In genomic region chr4:186596346-186596745, GRCh38 we compare ENCODE assay signal across 36 cellular contexts. TPM values are rescaled to one million over a fixed set of nuclear protein-coding genes. Genes with fewer than 3 reads are reported as not detected.
"Had no signal": no experiment of that assay in that cellular context is flagged by ENCODE, and none has a peak within 500 bp of the region (broad histone marks: within the 10 kb centered on the region; RNA-seq: fewer than 3 reads in every experiment).

No MANE protein-coding gene starts in this region.

- H3K27me3 ChIP-seq: adrenal gland, cardiac muscle cell had no signal

- H3K27ac Mint-ChIP-seq: activated B cell treated with CpG ODN at 0.5 μM for 24 hours; activated CD4-positive, alpha-beta memory T cell treated with anti-CD3 and anti-CD28 coated beads for 36 hours; activated CD4-positive, alpha-beta T cell treated with anti-CD3 and anti-CD28 coated beads, Interleukin-2, amount 10 ng/mL, durations not matched to agents 24 days and 14 days; activated CD8-positive, alpha-beta T cell treated with anti-CD3 and anti-CD28 coated beads for 36 hours; activated naive CD4-positive, alpha-beta T cell treated with anti-CD3 and anti-CD28 coated beads for 36 hours; activated naive CD4-positive, alpha-beta T cell treated with anti-CD3 and anti-CD28 coated beads, Interleukin-2, amount 50 U/mL, for 72 hours; activated naive CD8-positive, alpha-beta T cell treated with anti-CD3 and anti-CD28 coated beads for 36 hours; activated T-cell treated with anti-CD3 and anti-CD28 coated beads, Interleukin-2, amount 50 U/mL, for 72 hours; activated T-helper 1 cell treated with anti-CD3 and anti-CD28 coated beads, Interleukin-12 subunit alpha, Interleukin-12 subunit beta, Interleukin-2, Interleukin-4 antibody, amounts not matched to agents 30 ng/mL and 10 ng/mL and 1 ng/mL, durations not matched to agents 14 hours and 24 hours and 36 hours; activated T-helper 17 cell treated with anti-CD3 and anti-CD28 coated beads, Interleukin-2, amount 50 U/mL, for 72 hours; brain; T-helper 1 cell treated with Interleukin-12 subunit alpha and Interleukin-12 subunit beta and Interleukin-4 antibody, amounts not matched to agents 30 μg/mL and 1 μg/mL, for 36 hours; T-helper 2 cell treated with Interferon-gamma antibody and Interleukin-4, amounts not matched to agents 5 μg/mL and 100 μg/mL, for 36 hours had no signal

- H3K36me3 ChIP-seq: adrenal gland had no signal

- H3K9me3 ChIP-seq: adrenal gland had no signal

- H3K4me1 ChIP-seq: adrenal gland had no signal

- H3K27me3 Mint-ChIP-seq: activated B cell treated with CpG ODN at 0.5 μM for 24 hours; activated CD4-positive, alpha-beta T cell treated with anti-CD3 and anti-CD28 coated beads, Interleukin-2, amount 10 ng/mL, durations not matched to agents 24 days and 14 days; activated CD8-positive, alpha-beta T cell treated with anti-CD3 and anti-CD28 coated beads for 36 hours; activated naive CD8-positive, alpha-beta T cell treated with anti-CD3 and anti-CD28 coated beads for 36 hours; brain had no signal

- H3K4me3 ChIP-seq: adrenal gland, cardiac muscle cell had no signal

- H3K9me3 Mint-ChIP-seq: activated B cell treated with CpG ODN at 0.5 μM for 24 hours; activated CD4-positive, alpha-beta memory T cell treated with anti-CD3 and anti-CD28 coated beads for 36 hours; activated CD4-positive, alpha-beta T cell treated with anti-CD3 and anti-CD28 coated beads, Interleukin-2, amount 10 ng/mL, durations not matched to agents 24 days and 14 days; activated CD8-positive, alpha-beta T cell treated with anti-CD3 and anti-CD28 coated beads for 36 hours; activated naive CD4-positive, alpha-beta T cell treated with anti-CD3 and anti-CD28 coated beads for 36 hours; activated naive CD4-positive, alpha-beta T cell treated with anti-CD3 and anti-CD28 coated beads, Interleukin-2, amount 50 U/mL, for 72 hours; activated naive CD8-positive, alpha-beta T cell treated with anti-CD3 and anti-CD28 coated beads for 36 hours; activated T-cell treated with anti-CD3 and anti-CD28 coated beads, Interleukin-2, amount 50 U/mL, for 4 hours; activated T-cell treated with anti-CD3 and anti-CD28 coated beads, Interleukin-2, amount 50 U/mL, for 72 hours; activated T-helper 1 cell treated with anti-CD3 and anti-CD28 coated beads, Interleukin-12 subunit alpha, Interleukin-12 subunit beta, Interleukin-2, Interleukin-4 antibody, amounts not matched to agents 30 ng/mL and 10 ng/mL and 1 ng/mL, durations not matched to agents 14 hours and 24 hours and 36 hours; activated T-helper 17 cell treated with anti-CD3 and anti-CD28 coated beads, Interleukin-2, amount 50 U/mL, for 72 hours; brain; T-helper 1 cell treated with Interleukin-12 subunit alpha and Interleukin-12 subunit beta and Interleukin-4 antibody, amounts not matched to agents 30 μg/mL and 1 μg/mL, for 36 hours; T-helper 2 cell treated with Interferon-gamma antibody and Interleukin-4, amounts not matched to agents 5 μg/mL and 100 μg/mL, for 36 hours had no signal

- ATAC-seq: activated CD8-positive, alpha-beta T cell treated with anti-CD3 and anti-CD28 coated beads for 36 hours; activated naive CD4-positive, alpha-beta T cell treated with anti-CD3 and anti-CD28 coated beads, Interleukin-2, amount 50 U/mL, for 72 hours; activated T-cell treated with anti-CD3 and anti-CD28 coated beads, Interleukin-2, amount 50 U/mL, for 4 hours; activated T-cell treated with anti-CD3 and anti-CD28 coated beads, Interleukin-2, amount 50 U/mL, for 72 hours; activated T-helper 17 cell treated with anti-CD3 and anti-CD28 coated beads, Interleukin-2, amount 50 U/mL, for 72 hours had no signal

- H3K36me3 Mint-ChIP-seq: activated CD4-positive, alpha-beta memory T cell treated with anti-CD3 and anti-CD28 coated beads for 36 hours; activated naive CD4-positive, alpha-beta T cell treated with anti-CD3 and anti-CD28 coated beads, Interleukin-2, amount 50 U/mL, for 72 hours; activated naive CD8-positive, alpha-beta T cell treated with anti-CD3 and anti-CD28 coated beads for 36 hours had no signal

- H3K4me3 Mint-ChIP-seq: activated B cell treated with CpG ODN at 0.5 μM for 24 hours; activated CD4-positive, alpha-beta memory T cell treated with anti-CD3 and anti-CD28 coated beads for 36 hours; activated CD4-positive, alpha-beta T cell treated with anti-CD3 and anti-CD28 coated beads, Interleukin-2, amount 10 ng/mL, durations not matched to agents 24 days and 14 days; activated CD8-positive, alpha-beta T cell treated with anti-CD3 and anti-CD28 coated beads for 36 hours; activated naive CD4-positive, alpha-beta T cell treated with anti-CD3 and anti-CD28 coated beads for 36 hours; activated naive CD8-positive, alpha-beta T cell treated with anti-CD3 and anti-CD28 coated beads for 36 hours; activated T-cell treated with anti-CD3 and anti-CD28 coated beads, Interleukin-2, amount 50 U/mL, for 4 hours; activated T-cell treated with anti-CD3 and anti-CD28 coated beads, Interleukin-2, amount 50 U/mL, for 72 hours; activated T-helper 1 cell treated with anti-CD3 and anti-CD28 coated beads, Interleukin-12 subunit alpha, Interleukin-12 subunit beta, Interleukin-2, Interleukin-4 antibody, amounts not matched to agents 30 ng/mL and 10 ng/mL and 1 ng/mL, durations not matched to agents 14 hours and 24 hours and 36 hours; activated T-helper 17 cell treated with anti-CD3 and anti-CD28 coated beads, Interleukin-2, amount 50 U/mL, for 72 hours; brain; T-helper 1 cell treated with Interleukin-12 subunit alpha and Interleukin-12 subunit beta and Interleukin-4 antibody, amounts not matched to agents 30 μg/mL and 1 μg/mL, for 36 hours; T-helper 2 cell treated with Interferon-gamma antibody and Interleukin-4, amounts not matched to agents 5 μg/mL and 100 μg/mL, for 36 hours had no signal

- DNase-seq: activated B cell treated with CpG ODN at 0.5 μM for 24 hours; activated CD4-positive, alpha-beta memory T cell treated with anti-CD3 and anti-CD28 coated beads for 36 hours; activated CD4-positive, alpha-beta T cell treated with anti-CD3 and anti-CD28 coated beads for 4 hours; activated CD4-positive, alpha-beta T cell treated with anti-CD3 and anti-CD28 coated beads, Interleukin-2, amount 10 ng/mL, durations not matched to agents 24 days and 14 days; activated CD4-positive, alpha-beta T cell treated with anti-CD3 and anti-CD28 coated beads, Interleukin-2, amount 50 U/mL, for 1 hour; activated CD4-positive, alpha-beta T cell treated with anti-CD3 and anti-CD28 coated beads, Interleukin-2, amount 50 U/mL, for 4 hours; activated CD4-positive, CD25-positive, alpha-beta regulatory T cell treated with anti-CD3 and anti-CD28 coated beads, Interleukin-2, amount 50 U/mL, for 72 hours; activated CD8-positive, alpha-beta memory T cell treated with anti-CD3 and anti-CD28 coated beads, Interleukin-2, amount 50 U/mL, for 4 hours; activated CD8-positive, alpha-beta T cell treated with anti-CD3 and anti-CD28 coated beads for 36 hours; activated effector memory CD4-positive, alpha-beta T cell treated with anti-CD3 and anti-CD28 coated beads, Interleukin-2, amount 50 U/mL, for 16 hours; activated gamma-delta T cell treated with Interleukin-2 at 50 U/mL for 16 hours; activated naive CD4-positive, alpha-beta T cell; activated naive CD4-positive, alpha-beta T cell treated with anti-CD3 and anti-CD28 coated beads for 36 hours; activated naive CD4-positive, alpha-beta T cell treated with anti-CD3 and anti-CD28 coated beads, Interleukin-2, amount 50 U/mL, for 16 hours; activated naive CD8-positive, alpha-beta T cell treated with anti-CD3 and anti-CD28 coated beads for 36 hours; activated T-cell treated with anti-CD3 and anti-CD28 coated beads for 4 hours; activated T-cell treated with anti-CD3 and anti-CD28 coated beads, Interleukin-2, amount 50 U/mL, for 1 hour; activated T-cell treated with anti-CD3 and anti-CD28 coated beads, Interleukin-2, amount 50 U/mL, for 4 hours; activated T-cell treated with anti-CD3 and anti-CD28 coated beads, Interleukin-2, amount 50 U/mL, for 72 hours; adrenal gland; amniotic stem cell; aorta; caudate nucleus; SW 1271; T-helper 1 cell; T-helper 2 cell; T-helper 9 cell had no signal

- H3K27ac ChIP-seq: adrenal gland, cardiac muscle cell, VCaP had no signal

- H3K4me1 Mint-ChIP-seq: activated B cell treated with CpG ODN at 0.5 μM for 24 hours; activated CD4-positive, alpha-beta T cell treated with anti-CD3 and anti-CD28 coated beads, Interleukin-2, amount 10 ng/mL, durations not matched to agents 24 days and 14 days; activated naive CD8-positive, alpha-beta T cell treated with anti-CD3 and anti-CD28 coated beads for 36 hours; activated T-helper 17 cell treated with anti-CD3 and anti-CD28 coated beads, Interleukin-2, amount 50 U/mL, for 72 hours; brain had no signal

RNA-seq across cellular contexts. Expression of gene MTNR1A, which starts 41.0 kb away (rescaled TPM):
- total RNA-seq: activated B cell treated with CpG ODN at 0.5 μM for 24 hours; activated CD4-positive, alpha-beta memory T cell treated with anti-CD3 and anti-CD28 coated beads for 36 hours; activated CD4-positive, alpha-beta T cell treated with anti-CD3 and anti-CD28 coated beads, Interleukin-2, amount 10 ng/mL, durations not matched to agents 24 days and 14 days; activated CD8-positive, alpha-beta memory T cell treated with anti-CD3 and anti-CD28 coated beads for 36 hours; activated CD8-positive, alpha-beta T cell treated with anti-CD3 and anti-CD28 coated beads for 36 hours; activated naive CD4-positive, alpha-beta T cell treated with anti-CD3 and anti-CD28 coated beads for 36 hours; activated naive CD4-positive, alpha-beta T cell treated with anti-CD3 and anti-CD28 coated beads, Interleukin-2, amount 50 U/mL, for 72 hours; activated naive CD8-positive, alpha-beta T cell treated with anti-CD3 and anti-CD28 coated beads for 36 hours; activated T-cell treated with anti-CD3 and anti-CD28 coated beads, Interleukin-2, amount 50 U/mL, for 4 hours; activated T-cell treated with anti-CD3 and anti-CD28 coated beads, Interleukin-2, amount 50 U/mL, for 72 hours; activated T-helper 1 cell treated with anti-CD3 and anti-CD28 coated beads, Interleukin-12 subunit alpha, Interleukin-12 subunit beta, Interleukin-2, Interleukin-4 antibody, amounts not matched to agents 30 ng/mL and 10 ng/mL and 1 ng/mL, durations not matched to agents 14 hours and 24 hours and 36 hours; activated T-helper 17 cell treated with anti-CD3 and anti-CD28 coated beads, Interleukin-2, amount 50 U/mL, for 72 hours; adrenal gland; aorta had no signal
- polyA plus RNA-seq: adrenal gland, aorta had no signal
